9 cellular contexts compared by ENCODE assay signal in genomic region chr1:221712198-221712684, GRCh38. TPM values are rescaled to one million over a fixed set of nuclear protein-coding genes. Genes with fewer than 3 reads are reported as not detected.
DNase-seq lines count a peak whose midpoint lies in the region; ATAC-seq and TF ChIP-seq lines count a peak whose summit lies in the region.
"Had no signal": no experiment of that assay in that cellular context is flagged by ENCODE, and none has a peak within 500 bp of the region (broad histone marks: within the 10 kb centered on the region; RNA-seq: fewer than 3 reads in every experiment).

No MANE protein-coding gene starts in this region.

- no peaks in the 10 kb centered on the region for H3K27me3 ChIP-seq in CD8-positive, alpha-beta memory T cell (ENCODE audit: insufficient read depth, low read length, poor library complexity, severe bottlenecking)
- H3K27me3 ChIP-seq in kidney epithelial cell (ENCODE audit: control insufficient read depth, insufficient read depth, low read length) = no peaks in the 10 kb centered on the region
- H3K27me3 ChIP-seq: pancreas had no signal

- POLR2A ChIA-PET in CD8-positive, alpha-beta memory T cell (lab: Charles Lee) = interaction anchor here (0.6 to 3.7 kb wide), 5 partner anchors 18 to 117 kb away, joined by 3 to 53 read pairs (median 4); partner anchors contain the start of gene DUSP10

- H3K27me3 Mint-ChIP-seq in CD8-positive, alpha-beta memory T cell = no peaks in the 10 kb centered on the region
- H3K27me3 Mint-ChIP-seq in activated T-cell treated with anti-CD3 and anti-CD28 coated beads, Interleukin-2, amount 50 U/mL, for 24 hours = no peaks in the 10 kb centered on the region

- DNase-seq in CD8-positive, alpha-beta memory T cell = peak; percentile 16 to 82 (median 73)
- DNase-seq in activated T-cell treated with anti-CD3 and anti-CD28 coated beads, Interleukin-2, amount 50 U/mL, for 24 hours = no peak
- DNase-seq in kidney epithelial cell (ENCODE audit: low read depth) = peak; percentile 81
- DNase-seq in iPS-NIHi11 (ENCODE audit: low spot score) = no peak
- DNase-seq in DMS79 treated with DMSO at 0.1 percent for 48 hours (lab: John Stamatoyannopoulos, UW) = no peak
- DNase-seq in DMS114 treated with DMSO at 0.1 percent for 48 hours (lab: John Stamatoyannopoulos, UW; ENCODE audit: unreplicated experiment) = no peak
- DNase-seq: pancreas had no signal

- peak overlapping the region; percentile 83 to 97 (median 93) for H3K27ac Mint-ChIP-seq in CD8-positive, alpha-beta memory T cell
- H3K27ac Mint-ChIP-seq in activated T-cell treated with anti-CD3 and anti-CD28 coated beads, Interleukin-2, amount 50 U/mL, for 24 hours = peak overlapping the region; percentile 88

- H3K4me1 ChIP-seq in CD8-positive, alpha-beta memory T cell (ENCODE audit: insufficient read depth, low read length) = peaks cover 64% of the 10 kb centered on the region

- peak overlapping the region; percentile 46 for H3K4me3 ChIP-seq in CD8-positive, alpha-beta memory T cell (ENCODE audit: low read length)
- H3K4me3 ChIP-seq in kidney epithelial cell (ENCODE audit: low read depth, low read length) = no peak overlapping the region
- H3K4me3 ChIP-seq: pancreas had no signal

- H3K9me3 ChIP-seq in CD8-positive, alpha-beta memory T cell (ENCODE audit: low read length) = no peaks in the 10 kb centered on the region
- H3K9me3 ChIP-seq: pancreas had no signal

- TF ChIP-seq CTCF in kidney epithelial cell (IDR thresholded peaks at IDR 0.05; ENCODE audit: insufficient read depth, low read length, poor library complexity, severe bottlenecking) = no peak

- H3K36me3 ChIP-seq in CD8-positive, alpha-beta memory T cell (ENCODE audit: insufficient read depth, low read length) = no peaks in the 10 kb centered on the region
- H3K36me3 ChIP-seq in kidney epithelial cell (ENCODE audit: control insufficient read depth, insufficient read depth, low read length) = no peaks in the 10 kb centered on the region
- H3K36me3 ChIP-seq: pancreas had no signal

- CTCF ChIA-PET in CD8-positive, alpha-beta memory T cell (lab: Charles Lee) = interaction anchor here (1.0 to 6.0 kb wide), 5 partner anchors 10 to 65 kb away, joined by 3 to 45 read pairs (median 3); partner anchors contain the start of gene DUSP10

- H3K27ac ChIP-seq in CD8-positive, alpha-beta memory T cell (ENCODE audit: low read depth, low read length) = peak overlapping the region; percentile 60

- peaks cover 0 to 2% (median 2%) of the 10 kb centered on the region in 3 donors for H3K36me3 Mint-ChIP-seq in CD8-positive, alpha-beta memory T cell
- H3K36me3 Mint-ChIP-seq in activated T-cell treated with anti-CD3 and anti-CD28 coated beads, Interleukin-2, amount 50 U/mL, for 24 hours (ENCODE audit: low read depth) = peaks cover 22% of the 10 kb centered on the region

- H3K4me3 Mint-ChIP-seq in CD8-positive, alpha-beta memory T cell = peak overlapping the region in 6 of 7 donors; percentile 3 to 83 (median 74)
- H3K4me3 Mint-ChIP-seq in activated T-cell treated with anti-CD3 and anti-CD28 coated beads, Interleukin-2, amount 50 U/mL, for 24 hours = peak overlapping the region; percentile 8

- H3K9me3 Mint-ChIP-seq in CD8-positive, alpha-beta memory T cell = no peaks in the 10 kb centered on the region
- H3K9me3 Mint-ChIP-seq in activated T-cell treated with anti-CD3 and anti-CD28 coated beads, Interleukin-2, amount 50 U/mL, for 24 hours = peaks cover 5% of the 10 kb centered on the region

- peaks cover 81 to 96% (median 96%) of the 10 kb centered on the region in 3 donors for H3K4me1 Mint-ChIP-seq in CD8-positive, alpha-beta memory T cell
- H3K4me1 Mint-ChIP-seq in activated T-cell treated with anti-CD3 and anti-CD28 coated beads, Interleukin-2, amount 50 U/mL, for 24 hours (ENCODE audit: low read depth) = peaks cover 88% of the 10 kb centered on the region

- ATAC-seq in GM19455 (IDR thresholded peaks at IDR 0.05; ENCODE audit: unreplicated experiment) = peak; percentile 56
- peak; percentile 39 for ATAC-seq in HG03521 (IDR thresholded peaks at IDR 0.05; ENCODE audit: unreplicated experiment)

RNA-seq across cellular contexts. Expression of gene DUSP10, which starts 29.6 kb away (rescaled TPM):
- 10 to 100 TPM; 23.7 to 25.4 TPM for total RNA-seq in CD8-positive, alpha-beta memory T cell
- 8.0 TPM for polyA plus RNA-seq in CD8-positive, alpha-beta memory T cell
- total RNA-seq in kidney epithelial cell = 64.0 and 65.8 TPM in 2 replicates

Comparison
In these comparisons a context has a peak if more than half of its experiments do, and no peak if none do; other contexts are left out.
1. DNase-seq: peak in CD8-positive, alpha-beta memory T cell (5 of 5) and kidney epithelial cell (single experiment); none in activated T-cell treated with anti-CD3 and anti-CD28 coated beads, Interleukin-2, amount 50 U/mL, for 24 hours (single experiment), iPS-NIHi11 (single experiment), DMS79 treated with DMSO at 0.1 percent for 48 hours (single experiment) and DMS114 treated with DMSO at 0.1 percent for 48 hours (single experiment).